In genomic region chr11:9823887-9824385, GRCh38 we compare ENCODE assay signal across 1 cellular context.
TF ChIP-seq lines count a peak whose summit lies in the region.

No MANE protein-coding gene starts in this region.

TF ChIP-seq in GM23338, 12 proteins besides CTCF, POLR2A, EP300 and RAD21 (continued from another document):
- no peak for TF ChIP-seq ZNF462 (CRISPR knock-in tag; IDR thresholded peaks at IDR 0.05)
- no peak for TF ChIP-seq CREB1 (CRISPR knock-in tag; IDR thresholded peaks at IDR 0.05; ENCODE audit: low read depth)
- TF ChIP-seq EZH2phosphoT487 (IDR thresholded peaks at IDR 0.05; ENCODE audit: unreplicated experiment): no peak
TF ChIP-seq in GM23338: peak in this region for 0.
